In genomic region chr2:231118122-231118942, GRCh38 we compare ENCODE assay signal across 21 cellular contexts. TPM values are rescaled to one million over a fixed set of nuclear protein-coding genes. Genes with fewer than 3 reads are reported as not detected.
DNase-seq lines count a peak whose midpoint lies in the region; ATAC-seq, FAIRE-seq and TF ChIP-seq lines count a peak whose summit lies in the region.
"Had no signal": no experiment of that assay in that cellular context is flagged by ENCODE, and none has a peak within 500 bp of the region (broad histone marks: within the 10 kb centered on the region; RNA-seq: fewer than 3 reads in every experiment).

No MANE protein-coding gene starts in this region.

- H3K4me3 Mint-ChIP-seq in brain: peak overlapping the region in 1 of 5 experiments; percentile 25
- no peak overlapping the region for H3K4me3 Mint-ChIP-seq in memory B cell
- H3K4me3 Mint-ChIP-seq: activated CD4-positive, alpha-beta memory T cell treated with anti-CD3 and anti-CD28 coated beads for 36 hours; activated naive CD8-positive, alpha-beta T cell treated with anti-CD3 and anti-CD28 coated beads, Interleukin-2, amount 10 ng/mL, durations not matched to agents 7 days and 5 days; activated T-cell treated with anti-CD3 and anti-CD28 coated beads, Interleukin-2, amount 50 U/mL, for 24 hours; CD8-positive, alpha-beta memory T cell; naive thymus-derived CD4-positive, alpha-beta T cell; stimulated activated naive CD8-positive, alpha-beta T cell treated with anti-CD3 and anti-CD28 coated beads, Interleukin-15, Interleukin-2, amounts not matched to agents 100 ng/mL and 50 ng/mL, for 24 hours had no signal

- H3K9me3 ChIP-seq in A549: no peaks in the 10 kb centered on the region
- H3K9me3 ChIP-seq: psoas muscle had no signal

- no peak for TF ChIP-seq EP300 in A549 (IDR thresholded peaks at IDR 0.05)

- CTCF ChIA-PET in A549 (lab: Yijun Ruan, JAX): interaction anchor here (1.1 kb wide), 1 partner anchor 14 kb away, joined by 3 read pairs; no protein-coding TSS in a partner anchor

- 36% methylated on average over 5 of the region's 5 CpGs for WGBS in A549 (ENCODE audit: missing lambda C conversion rate)

- H3K36me3 Mint-ChIP-seq in brain (no peaks in the 10 kb centered on the region), memory B cell (peaks cover 4% of the 10 kb centered on the region)

- H3K4me2 ChIP-seq in A549: peak overlapping the region; percentile 49

- H3K4me1 ChIP-seq in A549: peaks cover 41% of the 10 kb centered on the region

- peaks cover 13% of the 10 kb centered on the region for H3K4me1 Mint-ChIP-seq in brain
- peaks cover 5% of the 10 kb centered on the region for H3K4me1 Mint-ChIP-seq in memory B cell
- H3K4me1 Mint-ChIP-seq: activated naive CD8-positive, alpha-beta T cell treated with anti-CD3 and anti-CD28 coated beads, Interleukin-2, amount 10 ng/mL, durations not matched to agents 7 days and 5 days had no signal

- ATAC-seq in A549 (peak in 1 of 2 experiments; percentile 62; a peak in 3 of 6 replicates), memory B cell (ENCODE audit: low read depth) (no peak), HG02678 (IDR thresholded peaks at IDR 0.05; ENCODE audit: unreplicated experiment) (no peak)
- ATAC-seq: left lobe of liver; naive thymus-derived CD4-positive, alpha-beta T cell; psoas muscle had no signal

- no peak for DNase-seq in A549 (ENCODE audit: low read depth in 1 of 2, low spot score in 1 of 2)
- no peak for DNase-seq in GM19239 (ENCODE audit: insufficient read length, low spot score)
- DNase-seq in memory B cell (ENCODE audit: low spot score in 2 of 2): no peak
- no peak for DNase-seq in NCI-H1092 treated with DMSO at 0.1 percent for 48 hours (lab: John Stamatoyannopoulos, UW)
- DNase-seq in DMS153 treated with DMSO at 0.1 percent for 48 hours (lab: John Stamatoyannopoulos, UW; ENCODE audit: unreplicated experiment): no peak
- no peak for DNase-seq in NCI-H226
- DNase-seq: activated CD4-positive, alpha-beta memory T cell treated with anti-CD3 and anti-CD28 coated beads for 36 hours; activated naive CD8-positive, alpha-beta T cell treated with anti-CD3 and anti-CD28 coated beads, Interleukin-2, amount 10 ng/mL, durations not matched to agents 7 days and 5 days; activated T-cell treated with anti-CD3 and anti-CD28 coated beads, Interleukin-2, amount 50 U/mL, for 24 hours; CD8-positive, alpha-beta memory T cell; GDM1; MV-4-11; naive thymus-derived CD4-positive, alpha-beta T cell; NCI-H82; psoas muscle; SW 1271 had no signal

- FAIRE-seq in A549 (lab: Jason Lieb, UNC): no peak
- FAIRE-seq in GM19239 (lab: Jason Lieb, UNC): peak; percentile 84
- FAIRE-seq: bronchial epithelial cell had no signal

- H3K27me3 Mint-ChIP-seq in brain (no peaks in the 10 kb centered on the region), memory B cell (no peaks in the 10 kb centered on the region)
- H3K27me3 Mint-ChIP-seq: activated CD4-positive, alpha-beta memory T cell treated with anti-CD3 and anti-CD28 coated beads for 36 hours; activated naive CD8-positive, alpha-beta T cell treated with anti-CD3 and anti-CD28 coated beads, Interleukin-2, amount 10 ng/mL, durations not matched to agents 7 days and 5 days; activated T-cell treated with anti-CD3 and anti-CD28 coated beads, Interleukin-2, amount 50 U/mL, for 24 hours; CD8-positive, alpha-beta memory T cell; naive thymus-derived CD4-positive, alpha-beta T cell; stimulated activated naive CD8-positive, alpha-beta T cell treated with anti-CD3 and anti-CD28 coated beads, Interleukin-15, Interleukin-2, amounts not matched to agents 100 ng/mL and 50 ng/mL, for 24 hours had no signal

- no peak overlapping the region for H3K4me3 ChIP-seq in A549
- H3K4me3 ChIP-seq: psoas muscle had no signal

- H3K27ac Mint-ChIP-seq in brain (peak overlapping the region in 3 of 5 experiments; percentile 13 to 56 (median 27)), memory B cell (peak overlapping the region; percentile 26)
- H3K27ac Mint-ChIP-seq: activated CD4-positive, alpha-beta memory T cell treated with anti-CD3 and anti-CD28 coated beads for 36 hours; activated naive CD8-positive, alpha-beta T cell treated with anti-CD3 and anti-CD28 coated beads, Interleukin-2, amount 10 ng/mL, durations not matched to agents 7 days and 5 days; activated T-cell treated with anti-CD3 and anti-CD28 coated beads, Interleukin-2, amount 50 U/mL, for 24 hours; CD8-positive, alpha-beta memory T cell; stimulated activated naive CD8-positive, alpha-beta T cell treated with anti-CD3 and anti-CD28 coated beads, Interleukin-15, Interleukin-2, amounts not matched to agents 100 ng/mL and 50 ng/mL, for 24 hours had no signal

- H3K9me3 Mint-ChIP-seq in brain: no peaks in the 10 kb centered on the region
- no peaks in the 10 kb centered on the region for H3K9me3 Mint-ChIP-seq in memory B cell
- H3K9me3 Mint-ChIP-seq: activated CD4-positive, alpha-beta memory T cell treated with anti-CD3 and anti-CD28 coated beads for 36 hours; activated naive CD8-positive, alpha-beta T cell treated with anti-CD3 and anti-CD28 coated beads, Interleukin-2, amount 10 ng/mL, durations not matched to agents 7 days and 5 days; activated T-cell treated with anti-CD3 and anti-CD28 coated beads, Interleukin-2, amount 50 U/mL, for 24 hours; CD8-positive, alpha-beta memory T cell; naive thymus-derived CD4-positive, alpha-beta T cell; stimulated activated naive CD8-positive, alpha-beta T cell treated with anti-CD3 and anti-CD28 coated beads, Interleukin-15, Interleukin-2, amounts not matched to agents 100 ng/mL and 50 ng/mL, for 24 hours had no signal

- TF ChIP-seq POLR2A in A549 (IDR thresholded peaks at IDR 0.05; ENCODE audit: low read length): no peak

- H3K27ac ChIP-seq in A549: no peak overlapping the region
- H3K27ac ChIP-seq: psoas muscle had no signal

- POLR2A ChIA-PET in A549 (lab: Yijun Ruan, JAX): no interaction called here

- TF ChIP-seq CTCF in A549 (IDR thresholded peaks at IDR 0.05) (no peak), brain (conservative IDR thresholded peaks at IDR 0.05) (no peak)

- no peak for TF ChIP-seq RAD21 in A549 (conservative IDR thresholded peaks at IDR 0.05 in 1 of 2, IDR thresholded peaks at IDR 0.05 in 1 of 2)

TF ChIP-seq in A549, 52 proteins besides CTCF, POLR2A, EP300 and RAD21:
- TF ChIP-seq RFX5 (IDR thresholded peaks at IDR 0.05) (no peak), MAX (IDR thresholded peaks at IDR 0.05) (no peak), NPAS2 (CRISPR knock-in tag; IDR thresholded peaks at IDR 0.05; ENCODE audit: borderline replicate concordance) (no peak)

RNA-seq across cellular contexts. Expression of gene HTR2B, which starts 6.5 kb away (rescaled TPM):
- polyA plus RNA-seq in A549 (2011; rRNA removed): 1.4 and 1.5 TPM in 2 replicates
- polyA plus RNA-seq in A549 (2012; cell fraction: cytosol; rRNA removed): 0.36 and 0.40 TPM in 2 replicates
- polyA plus RNA-seq in A549 (2012; cell fraction: nucleus; rRNA removed): 0.22 and 0.37 TPM in 2 replicates
- 0.21 to 0.30 TPM (median 0.22 TPM) in 3 replicates for polyA plus RNA-seq in A549 (2017; fragmentation: RNase III; extraction: RNeasy Plus Mini Kit Qiagen cat#74134 plus additional on column Dnase treatment)
- 0.63 and 0.74 TPM in 2 replicates for polyA minus RNA-seq in A549 (2011; rRNA and poly(A)+ RNA removed)
- not detected for polyA plus RNA-seq in brain (ENCODE audit: insufficient read depth, low read depth, low replicate concordance)
- polyA plus RNA-seq: CD8-positive, alpha-beta memory T cell had no signal
